ENCODE assay signal across 9 cellular contexts in the genomic region with DNA sequence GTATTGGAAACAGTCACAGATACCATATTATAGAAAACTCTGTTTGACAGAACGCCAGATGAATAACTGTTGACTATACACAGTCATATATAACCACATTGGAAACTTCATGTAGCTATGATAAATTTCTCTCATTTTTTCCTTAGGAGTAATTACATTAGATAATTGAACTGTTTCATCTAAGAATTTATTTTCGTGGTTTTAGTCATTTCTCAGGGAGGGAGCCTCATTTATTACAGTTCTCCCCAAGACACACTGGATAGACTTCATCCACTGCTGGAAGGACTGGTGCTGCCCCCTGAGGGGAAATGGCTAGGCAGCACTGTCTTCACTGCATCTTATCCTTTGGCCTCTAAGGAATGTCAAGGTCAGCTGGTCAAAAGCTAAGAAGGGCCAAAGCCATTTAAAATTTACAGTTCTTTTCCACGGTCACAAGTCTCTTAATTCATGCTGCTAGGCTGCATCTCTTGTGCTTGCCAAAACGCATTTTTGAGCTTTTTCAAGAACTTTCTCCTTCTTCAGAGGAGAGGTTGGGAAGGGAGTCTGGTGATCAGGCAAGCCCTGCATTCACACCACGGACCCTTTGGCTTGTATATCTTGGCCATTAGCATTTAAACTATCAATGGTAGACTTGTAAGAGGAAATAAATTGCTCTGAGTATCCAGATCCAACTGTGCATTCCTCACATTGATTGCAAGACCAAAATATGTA.
DNase-seq lines count a peak whose midpoint lies in the region; ATAC-seq and TF ChIP-seq lines count a peak whose summit lies in the region.
"Had no signal": no experiment of that assay in that cellular context is flagged by ENCODE, and none has a peak within 500 bp of the region (broad histone marks: within the 10 kb centered on the region; RNA-seq: fewer than 3 reads in every experiment).

No MANE protein-coding gene starts in this region.

- TF ChIP-seq POLR2A in sigmoid colon (IDR thresholded peaks at IDR 0.05): no peak

- intact Hi-C loops in sigmoid colon (cut with DNase I): no loop called here

- WGBS in sigmoid colon, 2 donors: 74 to 86% methylated on average over 5 of the region's 5 CpGs

- no peaks in the 10 kb centered on the region for H3K27me3 ChIP-seq in GM06990 (replicated peaks; ENCODE audit: control insufficient read depth, insufficient read depth, low read length)
- no peaks in the 10 kb centered on the region for H3K27me3 ChIP-seq in sigmoid colon

- no peaks in the 10 kb centered on the region for H3K9me3 ChIP-seq in sigmoid colon

- H3K4me3 ChIP-seq in GM06990 (replicated peaks; ENCODE audit: low read depth, low read length) (no peak overlapping the region), fibroblast of villous mesenchyme (ENCODE audit: low read depth, low read length) (no peak overlapping the region), sigmoid colon (no peak overlapping the region)

- peak overlapping the region; percentile 43 to 99 (median 77) for H3K27ac ChIP-seq in sigmoid colon

- H3K36me3 ChIP-seq in GM06990 (ENCODE audit: control insufficient read depth, insufficient read depth, low read length) (no peaks in the 10 kb centered on the region), sigmoid colon (peaks cover 0 to 25% (median 0%) of the 10 kb centered on the region in 4 donors)

- H3K4me1 ChIP-seq in sigmoid colon: peaks cover 0 to 99% (median 91%) of the 10 kb centered on the region in 4 donors

- TF ChIP-seq CTCF in GM06990 (IDR thresholded peaks at IDR 0.05; ENCODE audit: insufficient read depth, low read length, poor library complexity, severe bottlenecking): peak; percentile 11
- TF ChIP-seq CTCF in fibroblast of villous mesenchyme (IDR thresholded peaks at IDR 0.05; ENCODE audit: insufficient read depth, low read depth, low read length): peak; percentile 51
- no peak for TF ChIP-seq CTCF in sigmoid colon (IDR thresholded peaks at IDR 0.05)

- ATAC-seq in SK-N-SH treated with all-trans-retinoic acid at 6 μM for 48 hours (peak; percentile 77), HG03469 (IDR thresholded peaks at IDR 0.05; ENCODE audit: unreplicated experiment) (no peak), GM18909 (IDR thresholded peaks at IDR 0.05; ENCODE audit: poor library complexity, unreplicated experiment) (no peak)
- ATAC-seq: naive thymus-derived CD4-positive, alpha-beta T cell had no signal

- no peak for TF ChIP-seq EP300 in sigmoid colon (IDR thresholded peaks at IDR 0.05)

- DNase-seq in GM06990 (ENCODE audit: extremely low read depth, insufficient read length) (no peak), fibroblast of villous mesenchyme (ENCODE audit: low read depth) (peak; percentile 72), sigmoid colon (no peak), DMS153 treated with DMSO at 0.1 percent for 48 hours (lab: John Stamatoyannopoulos, UW; ENCODE audit: unreplicated experiment) (no peak)
- no peak for DNase-seq in stimulated activated naive CD4-positive, alpha-beta T cell (lab: John Stamatoyannopoulos, UW)
- DNase-seq: naive thymus-derived CD4-positive, alpha-beta T cell had no signal

TF ChIP-seq in SK-N-SH treated with all-trans-retinoic acid at 6 μM for 48 hours, 23 proteins besides CTCF, POLR2A, EP300 and RAD21:
- TF ChIP-seq, protein P1, sequence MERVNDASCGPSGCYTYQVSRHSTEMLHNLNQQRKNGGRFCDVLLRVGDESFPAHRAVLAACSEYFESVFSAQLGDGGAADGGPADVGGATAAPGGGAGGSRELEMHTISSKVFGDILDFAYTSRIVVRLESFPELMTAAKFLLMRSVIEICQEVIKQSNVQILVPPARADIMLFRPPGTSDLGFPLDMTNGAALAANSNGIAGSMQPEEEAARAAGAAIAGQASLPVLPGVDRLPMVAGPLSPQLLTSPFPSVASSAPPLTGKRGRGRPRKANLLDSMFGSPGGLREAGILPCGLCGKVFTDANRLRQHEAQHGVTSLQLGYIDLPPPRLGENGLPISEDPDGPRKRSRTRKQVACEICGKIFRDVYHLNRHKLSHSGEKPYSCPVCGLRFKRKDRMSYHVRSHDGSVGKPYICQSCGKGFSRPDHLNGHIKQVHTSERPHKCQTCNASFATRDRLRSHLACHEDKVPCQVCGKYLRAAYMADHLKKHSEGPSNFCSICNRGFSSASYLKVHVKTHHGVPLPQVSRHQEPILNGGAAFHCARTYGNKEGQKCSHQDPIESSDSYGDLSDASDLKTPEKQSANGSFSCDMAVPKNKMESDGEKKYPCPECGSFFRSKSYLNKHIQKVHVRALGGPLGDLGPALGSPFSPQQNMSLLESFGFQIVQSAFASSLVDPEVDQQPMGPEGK (CRISPR knock-in tag; IDR thresholded peaks at IDR 0.05; ENCODE audit: borderline replicate concordance): peak; percentile 94; the same call in 1 of the 2 replicates
- peak; percentile 49 for TF ChIP-seq ISL1 (CRISPR knock-in tag; IDR thresholded peaks at IDR 0.05)
- no peak for TF ChIP-seq ZFP30 (CRISPR knock-in tag; IDR thresholded peaks at IDR 0.05)
- TF ChIP-seq CSDC2 (CRISPR knock-in tag; IDR thresholded peaks at IDR 0.05): no peak
- TF ChIP-seq, protein P2, sequence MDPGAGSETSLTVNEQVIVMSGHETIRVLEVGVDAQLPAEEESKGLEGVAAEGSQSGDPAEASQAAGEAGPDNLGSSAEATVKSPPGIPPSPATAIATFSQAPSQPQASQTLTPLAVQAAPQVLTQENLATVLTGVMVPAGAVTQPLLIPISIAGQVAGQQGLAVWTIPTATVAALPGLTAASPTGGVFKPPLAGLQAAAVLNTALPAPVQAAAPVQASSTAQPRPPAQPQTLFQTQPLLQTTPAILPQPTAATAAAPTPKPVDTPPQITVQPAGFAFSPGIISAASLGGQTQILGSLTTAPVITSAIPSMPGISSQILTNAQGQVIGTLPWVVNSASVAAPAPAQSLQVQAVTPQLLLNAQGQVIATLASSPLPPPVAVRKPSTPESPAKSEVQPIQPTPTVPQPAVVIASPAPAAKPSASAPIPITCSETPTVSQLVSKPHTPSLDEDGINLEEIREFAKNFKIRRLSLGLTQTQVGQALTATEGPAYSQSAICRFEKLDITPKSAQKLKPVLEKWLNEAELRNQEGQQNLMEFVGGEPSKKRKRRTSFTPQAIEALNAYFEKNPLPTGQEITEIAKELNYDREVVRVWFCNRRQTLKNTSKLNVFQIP (CRISPR knock-in tag; IDR thresholded peaks at IDR 0.05; ENCODE audit: borderline replicate concordance, low read depth): no peak
- TF ChIP-seq OSR1 (CRISPR knock-in tag; IDR thresholded peaks at IDR 0.05): no peak
- TF ChIP-seq RARB (CRISPR knock-in tag; IDR thresholded peaks at IDR 0.05): no peak
- no peak for TF ChIP-seq GLIS3 (CRISPR knock-in tag; IDR thresholded peaks at IDR 0.05)
- TF ChIP-seq TCF4 (CRISPR knock-in tag; IDR thresholded peaks at IDR 0.05; ENCODE audit: borderline replicate concordance): no peak

Comparison
In these comparisons a context has a peak if more than half of its experiments do, and no peak if none do; other contexts are left out.
1. CTCF ChIP-seq: peak in GM06990 (single experiment) and fibroblast of villous mesenchyme (single experiment); none in sigmoid colon (0 of 4).